20 cellular contexts compared by ENCODE assay signal in the genomic region with DNA sequence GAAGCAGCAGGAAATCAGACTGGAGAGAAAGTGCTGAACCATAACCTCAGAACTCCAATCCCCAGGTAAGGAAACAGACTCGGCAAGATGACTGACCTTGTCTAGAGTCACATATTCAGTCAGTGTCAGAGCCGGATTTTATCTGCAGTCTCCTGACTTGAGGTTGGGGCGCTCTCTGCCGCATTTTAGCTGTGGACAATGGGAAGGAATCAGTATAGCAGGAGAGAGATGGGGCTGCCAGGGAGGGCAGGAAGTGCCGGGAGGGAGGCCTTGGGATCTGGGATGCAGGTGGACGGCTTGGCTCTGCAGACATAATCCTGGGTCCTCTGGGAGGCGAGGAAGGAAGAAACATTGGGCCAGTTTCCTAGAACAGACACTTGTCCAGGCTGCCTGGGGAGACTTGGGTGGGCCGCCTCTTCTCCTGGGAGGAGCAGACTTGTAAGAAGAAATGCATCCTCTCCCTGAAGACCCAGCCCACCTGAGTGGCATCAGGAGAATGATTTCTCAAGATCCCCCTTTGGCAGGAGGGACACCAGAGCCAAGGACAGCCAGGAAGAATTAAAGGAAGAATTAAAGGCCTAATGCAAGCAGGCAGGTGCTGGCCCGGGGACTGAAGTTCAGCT. TPM values are rescaled to one million over a fixed set of nuclear protein-coding genes. Genes with fewer than 3 reads are reported as not detected.
A peak's percentile ranks its signal among the peaks of the same experiment; 100 is the strongest.
DNase-seq lines count a peak whose midpoint lies in the region; ATAC-seq and TF ChIP-seq lines count a peak whose summit lies in the region.
"Had no signal": no experiment of that assay in that cellular context is flagged by ENCODE, and none has a peak within 500 bp of the region (broad histone marks: within the 10 kb centered on the region; RNA-seq: fewer than 3 reads in every experiment).

No MANE protein-coding gene starts in this region.

- peak; percentile 51 for DNase-seq in left ventricle myocardium inferior
- DNase-seq in right cardiac atrium: no peak
- DNase-seq in OCI-M1 (lab: John Stamatoyannopoulos, UW): peak; percentile 16
- DNase-seq in glutamatergic neuron: no peak
- peak; percentile 32 to 53 for DNase-seq in gastrocnemius medialis
- no peak for DNase-seq in NCI-H510A treated with DMSO at 0.1 percent for 48 hours (lab: John Stamatoyannopoulos, UW)
- DNase-seq in NCI-H2081 treated with DMSO at 0.1 percent for 48 hours (lab: John Stamatoyannopoulos, UW): no peak
- DNase-seq: Calu3, DMS79 treated with DMSO at 0.1 percent for 48 hours, GF-D8, Karpas-422, NCI-H1105, NCI-H146, NCI-H1930, NCI-H446 treated with DMSO at 0.1 percent for 48 hours, NCI-H526 treated with DMSO at 0.1 percent for 48 hours, Peyer's patch, SK-N-SH had no signal

- peak; percentile 16 for TF ChIP-seq CTCF in left ventricle myocardium inferior (IDR thresholded peaks at IDR 0.05; ENCODE audit: borderline replicate concordance)
- no peak for TF ChIP-seq CTCF in glutamatergic neuron (IDR thresholded peaks at IDR 0.05; ENCODE audit: partially characterized antibody, unreplicated experiment)
- no peak for TF ChIP-seq CTCF in gastrocnemius medialis (IDR thresholded peaks at IDR 0.05 in 4 of 5, conservative IDR thresholded peaks at IDR 0.05 in 1 of 5)

- H3K36me3 ChIP-seq in left ventricle myocardium inferior (no peaks in the 10 kb centered on the region), gastrocnemius medialis (no peaks in the 10 kb centered on the region)
- H3K36me3 ChIP-seq: Peyer's patch had no signal

- H3K9me3 ChIP-seq in left ventricle myocardium inferior (replicated peaks): no peaks in the 10 kb centered on the region
- no peaks in the 10 kb centered on the region for H3K9me3 ChIP-seq in right cardiac atrium (ENCODE audit: control insufficient read depth, low read length)
- H3K9me3 ChIP-seq in gastrocnemius medialis: no peaks in the 10 kb centered on the region
- H3K9me3 ChIP-seq: Peyer's patch, SK-N-SH had no signal

- H3K27ac ChIP-seq in left ventricle myocardium inferior (replicated peaks) (peak overlapping the region; percentile 80), right cardiac atrium (ENCODE audit: low read length) (no peak overlapping the region), gastrocnemius medialis (no peak overlapping the region)
- H3K27ac ChIP-seq: HL-60, Peyer's patch had no signal

- peak overlapping the region; percentile 37 for H3K4me3 Mint-ChIP-seq in glutamatergic neuron (ENCODE audit: unreplicated experiment)

- ATAC-seq in right cardiac atrium (no peak), gastrocnemius medialis (peak; percentile 11 to 50), GM19455 (IDR thresholded peaks at IDR 0.05; ENCODE audit: unreplicated experiment) (no peak)

- no peaks in the 10 kb centered on the region for H3K4me1 Mint-ChIP-seq in glutamatergic neuron (ENCODE audit: low read depth, unreplicated experiment)

- no peak overlapping the region for H3K4me3 ChIP-seq in left ventricle myocardium inferior
- no peak overlapping the region for H3K4me3 ChIP-seq in right cardiac atrium (ENCODE audit: low read length)
- H3K4me3 ChIP-seq in gastrocnemius medialis: no peak overlapping the region
- H3K4me3 ChIP-seq: Peyer's patch had no signal

- H3K27me3 ChIP-seq in left ventricle myocardium inferior (ENCODE audit: low read depth): no peaks in the 10 kb centered on the region
- H3K27me3 ChIP-seq in right cardiac atrium (ENCODE audit: control insufficient read depth, insufficient read depth): no peaks in the 10 kb centered on the region
- H3K27me3 ChIP-seq in gastrocnemius medialis: no peaks in the 10 kb centered on the region
- H3K27me3 ChIP-seq: Peyer's patch had no signal

- TF ChIP-seq POLR2A in gastrocnemius medialis (IDR thresholded peaks at IDR 0.05): no peak

- H3K36me3 Mint-ChIP-seq in glutamatergic neuron (ENCODE audit: unreplicated experiment): no peaks in the 10 kb centered on the region

- peaks cover 48% of the 10 kb centered on the region for H3K4me1 ChIP-seq in left ventricle myocardium inferior
- peaks cover 13% of the 10 kb centered on the region for H3K4me1 ChIP-seq in right cardiac atrium (ENCODE audit: control insufficient read depth, insufficient read depth, low read length)
- H3K4me1 ChIP-seq in gastrocnemius medialis: peaks cover 0 to 16% of the 10 kb centered on the region in 2 donors

- in situ Hi-C loops in gastrocnemius medialis (cut with MboI; ENCODE audit: low sequenced_read_pairs in 4 of 4): no loop called here

- H3K27ac Mint-ChIP-seq in glutamatergic neuron (ENCODE audit: unreplicated experiment): no peak overlapping the region

- intact Hi-C loops in left ventricle myocardium inferior (cut with micrococcal nuclease) (no loop called here), right cardiac atrium (cut with DNase I) (no loop called here), gastrocnemius medialis (cut with DNase I; ENCODE audit: low total_unique reads) (no loop called here)

- no peaks in the 10 kb centered on the region for H3K27me3 Mint-ChIP-seq in glutamatergic neuron (ENCODE audit: unreplicated experiment)

- H3K9me3 Mint-ChIP-seq in glutamatergic neuron (ENCODE audit: unreplicated experiment): no peaks in the 10 kb centered on the region

- 70% methylated on average over 9 of the region's 9 CpGs for WGBS in right cardiac atrium

RNA-seq across cellular contexts. Expression of a gene that starts 39.7 kb away (rescaled TPM):
- total RNA-seq in left ventricle myocardium inferior (45.4 TPM), right cardiac atrium (10 to 100 TPM; 34.7 to 87.1 (median 63.5) TPM), glutamatergic neuron (ENCODE audit: unreplicated experiment) (not detected), gastrocnemius medialis (1 to 10 TPM; 4.0 to 7.8 (median 6.8) TPM)
- 22.5 TPM for polyA plus RNA-seq in right cardiac atrium
- total RNA-seq: Calu3 had no signal

Comparison
In these comparisons a context has a peak if more than half of its experiments do, and no peak if none do; other contexts are left out.
1. DNase-seq: peak in left ventricle myocardium inferior (single experiment), OCI-M1 (single experiment) and gastrocnemius medialis (2 of 2); none in right cardiac atrium (0 of 3), glutamatergic neuron (single experiment), NCI-H510A treated with DMSO at 0.1 percent for 48 hours (single experiment) and NCI-H2081 treated with DMSO at 0.1 percent for 48 hours (single experiment).
2. ATAC-seq: peak in gastrocnemius medialis (2 of 2); none in right cardiac atrium (0 of 2) and GM19455 (single experiment).